In the genomic region with DNA sequence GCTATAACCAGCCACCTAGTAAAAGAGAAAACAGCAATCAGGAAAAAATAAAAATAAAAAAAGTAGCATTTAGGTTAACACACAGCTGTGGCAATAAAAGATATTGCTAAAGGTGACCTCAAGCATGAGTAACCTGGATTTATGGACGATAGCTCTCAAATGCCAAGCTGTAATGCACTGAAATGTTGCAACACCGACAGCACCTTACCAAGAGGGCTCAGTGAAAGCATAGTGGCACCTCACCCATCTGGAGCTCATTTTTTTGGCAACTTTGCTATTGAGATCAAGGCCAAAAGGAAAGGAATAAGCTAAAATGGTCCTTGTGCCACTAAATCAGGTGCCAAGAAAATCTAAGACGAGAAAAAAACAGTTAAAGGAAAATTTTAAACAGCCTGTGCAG, we compare ENCODE assay signal across 1 cellular context.
TF ChIP-seq lines count a peak whose summit lies in the region.

No MANE protein-coding gene starts in this region.

TF ChIP-seq in HepG2, 621 proteins besides CTCF, POLR2A, EP300 and RAD21:
- TF ChIP-seq CEBPB (IDR thresholded peaks at IDR 0.05; ENCODE audit: borderline replicate concordance, low read depth, low read length) (peak; percentile 68; the same call in 1 of the 2 replicates), CEBPG (CRISPR knock-in tag; IDR thresholded peaks at IDR 0.05) (peak; percentile 65), MAFF (IDR thresholded peaks at IDR 0.05; ENCODE audit: low read depth, low read length) (no peak), ISX (CRISPR knock-in tag; conservative IDR thresholded peaks at IDR 0.05) (no peak)
